In the genomic region with DNA sequence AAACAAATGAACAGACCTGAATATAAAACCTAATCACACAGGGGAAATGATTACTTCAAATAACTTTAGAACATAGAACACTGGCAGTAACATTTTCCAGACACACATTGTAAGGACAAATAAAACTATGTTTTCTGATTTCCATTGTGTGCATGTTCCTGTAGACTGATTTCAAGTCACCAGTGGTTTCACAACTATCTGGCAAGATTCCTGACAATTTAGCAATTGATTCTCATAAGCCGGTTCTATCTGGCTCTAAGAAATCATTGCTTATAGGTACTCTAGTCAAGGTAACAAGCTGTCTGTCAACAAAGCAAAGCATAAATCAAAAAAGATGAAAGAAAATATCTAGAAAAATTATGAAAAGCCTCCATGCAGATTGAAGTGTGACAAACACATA, we compare ENCODE assay signal across 28 cellular contexts. TPM values are rescaled to one million over a fixed set of nuclear protein-coding genes. Genes with fewer than 3 reads are reported as not detected.
DNase-seq lines count a peak whose midpoint lies in the region; ATAC-seq and TF ChIP-seq lines count a peak whose summit lies in the region.
"Had no signal": no experiment of that assay in that cellular context is flagged by ENCODE, and none has a peak within 500 bp of the region (broad histone marks: within the 10 kb centered on the region; RNA-seq: fewer than 3 reads in every experiment).

No MANE protein-coding gene starts in this region.

- H4K91ac ChIP-seq in mesenchymal stem cell (ENCODE audit: low read length) = no peak overlapping the region

- POLR2A ChIA-PET in MCF 10A (lab: Yijun Ruan, JAX) = interaction anchor here (0.9 to 2.6 kb wide), 3 partner anchors 20 to 144 kb away, joined by 3 to 13 read pairs (median 3); partner anchors contain the start of genes PCCA and ZIC2

- no peak overlapping the region for H3K4ac ChIP-seq in mesenchymal stem cell (ENCODE audit: low read depth in 1 of 2, low read length in 2 of 2)

- H4K8ac ChIP-seq in mesenchymal stem cell (ENCODE audit: low read length) = no peak overlapping the region

- no TSS peak for BruUV-seq in MCF 10A (replicated peaks; lab: Mats Ljungman, UMichigan)

- H2AFZ ChIP-seq in mesenchymal stem cell (ENCODE audit: low read depth, low read length) = no peak overlapping the region
- H2AFZ ChIP-seq: neural progenitor cell had no signal

- H3K9me3 ChIP-seq in breast epithelium = no peaks in the 10 kb centered on the region
- H3K9me3 ChIP-seq in mesenchymal stem cell (ENCODE audit: control insufficient read depth, low read length) = no peaks in the 10 kb centered on the region
- H3K9me3 ChIP-seq: psoas muscle had no signal

- no peaks in the 10 kb centered on the region for H3K79me1 ChIP-seq in mesenchymal stem cell (replicated peaks; ENCODE audit: low read length, poor library complexity, severe bottlenecking)

- no peak overlapping the region for H3K14ac ChIP-seq in mesenchymal stem cell (ENCODE audit: low read length in 2 of 2)

- TF ChIP-seq POLR2A in breast epithelium (IDR thresholded peaks at IDR 0.05) = no peak

- no peaks in the 10 kb centered on the region for H3K9me3 Mint-ChIP-seq in MCF 10A (ENCODE audit: unreplicated experiment)
- H3K9me3 Mint-ChIP-seq: activated T-cell treated with anti-CD3 and anti-CD28 coated beads, Interleukin-2, amount 50 U/mL, for 4 hours; neural progenitor cell had no signal

- DNase-seq in MCF 10A (ENCODE audit: unreplicated experiment) (peak; percentile 87), breast epithelium (ENCODE audit: low spot score in 2 of 2) (no peak), epithelial cell of prostate (ENCODE audit: low read depth, low spot score) (peak; percentile 14), left lobe of liver (ENCODE audit: low spot score) (no peak), stromal cell of bone marrow (ENCODE audit: low read depth) (peak; percentile 25), mesenchymal stem cell (no peak), OCI-M1 (lab: John Stamatoyannopoulos, UW) (no peak), NCI-H2107 treated with DMSO at 0.1 percent for 48 hours (lab: John Stamatoyannopoulos, UW; ENCODE audit: unreplicated experiment) (no peak)
- DNase-seq: activated CD4-positive, alpha-beta T cell treated with anti-CD3 and anti-CD28 coated beads for 48 hours; activated naive CD4-positive, alpha-beta T cell treated with Interleukin-2 at 50 U/mL for 16 hours; activated T-cell treated with anti-CD3 and anti-CD28 coated beads, Interleukin-2, amount 50 U/mL, for 4 hours; amniotic stem cell; DMS153; H7; hypothalamus; islet precursor cell; Kasumi-1; NCI-H1092; NCI-H1930; NCI-H446 treated with DMSO at 0.1 percent for 48 hours; psoas muscle; small intestine; stimulated activated CD4-positive, alpha-beta T cell treated with anti-CD3 and anti-CD28 coated beads, Interleukin-2, amount 100 ng/mL, for 24 hours had no signal

- no peak overlapping the region for H3K27ac ChIP-seq in breast epithelium
- H3K27ac ChIP-seq in epithelial cell of prostate = no peak overlapping the region
- no peak overlapping the region for H3K27ac ChIP-seq in mesenchymal stem cell (ENCODE audit: low read length, poor library complexity, severe bottlenecking)
- H3K27ac ChIP-seq: neural progenitor cell, psoas muscle, VCaP had no signal

- no peak overlapping the region for H3K4me3 Mint-ChIP-seq in MCF 10A (ENCODE audit: unreplicated experiment)
- H3K4me3 Mint-ChIP-seq: activated T-cell treated with anti-CD3 and anti-CD28 coated beads, Interleukin-2, amount 50 U/mL, for 4 hours; B cell; neural progenitor cell had no signal

- CTCF ChIA-PET in MCF 10A (lab: Yijun Ruan, JAX) = interaction anchor here (0.6 to 1.4 kb wide), 4 partner anchors 20 to 684 kb away, joined by 3 to 6 read pairs (median 4); partner anchors contain the start of gene PCCA

- no peak overlapping the region for H2BK120ac ChIP-seq in mesenchymal stem cell (ENCODE audit: low read depth, low read length)

- WGBS in mesenchymal stem cell = 100% methylated on average over 1 of the region's 1 CpG

- no peak overlapping the region for H3K18ac ChIP-seq in mesenchymal stem cell (ENCODE audit: low read depth in 1 of 2, low read length in 2 of 2)

- no peaks in the 10 kb centered on the region for H3K36me3 Mint-ChIP-seq in MCF 10A (ENCODE audit: insufficient read depth, unreplicated experiment)
- H3K36me3 Mint-ChIP-seq: neural progenitor cell had no signal

- H2BK12ac ChIP-seq in mesenchymal stem cell (ENCODE audit: low read length in 2 of 2) = no peak overlapping the region

- no peak overlapping the region for H3K23ac ChIP-seq in mesenchymal stem cell (ENCODE audit: low read length in 2 of 2)

- TF ChIP-seq CTCF in MCF 10A (IDR thresholded peaks at IDR 0.05; ENCODE audit: unreplicated experiment) (no peak), breast epithelium (IDR thresholded peaks at IDR 0.05) (no peak)

- H2AK5ac ChIP-seq in mesenchymal stem cell (ENCODE audit: low read length, severe bottlenecking) = no peak overlapping the region

- H3K27me3 ChIP-seq in breast epithelium (no peaks in the 10 kb centered on the region), mesenchymal stem cell (ENCODE audit: control insufficient read depth in 1 of 2, insufficient read depth in 1 of 2, low read length in 2 of 2) (no peaks in the 10 kb centered on the region)
- H3K27me3 ChIP-seq: neural progenitor cell had no signal

- peaks cover 11% of the 10 kb centered on the region for H3K4me1 Mint-ChIP-seq in MCF 10A (ENCODE audit: insufficient read depth, unreplicated experiment)
- H3K4me1 Mint-ChIP-seq: B cell, neural progenitor cell had no signal

- H2BK5ac ChIP-seq in mesenchymal stem cell (ENCODE audit: low read depth, low read length, poor library complexity, severe bottlenecking) = no peak overlapping the region

- intact Hi-C loops in MCF 10A (cut with micrococcal nuclease) = no loop called here
- intact Hi-C loops in breast epithelium (cut with DNase I; ENCODE audit: low total_unique reads) = no loop called here

- no peaks in the 10 kb centered on the region for H3K36me3 ChIP-seq in breast epithelium
- H3K36me3 ChIP-seq in mesenchymal stem cell (ENCODE audit: control insufficient read depth in 1 of 2, insufficient read depth in 2 of 2, low read depth in 1 of 2, low read length in 2 of 2) = no peaks in the 10 kb centered on the region
- H3K36me3 ChIP-seq: neural progenitor cell had no signal

- H3K27me3 Mint-ChIP-seq in MCF 10A (ENCODE audit: insufficient read depth, unreplicated experiment) = no peaks in the 10 kb centered on the region

- no peak overlapping the region for H2BK15ac ChIP-seq in mesenchymal stem cell (ENCODE audit: low read depth, poor library complexity, severe bottlenecking)

- no peak overlapping the region for H3K9ac ChIP-seq in mesenchymal stem cell (ENCODE audit: low read length)
- H3K9ac ChIP-seq: neural progenitor cell had no signal

- ATAC-seq in left lobe of liver = peak; percentile 68
- ATAC-seq: activated T-cell treated with anti-CD3 and anti-CD28 coated beads, Interleukin-2, amount 50 U/mL, for 4 hours; psoas muscle; Right ventricle myocardium inferior had no signal

- H3K4me1 ChIP-seq in breast epithelium = no peaks in the 10 kb centered on the region
- H3K4me1 ChIP-seq in mesenchymal stem cell (ENCODE audit: control insufficient read depth, insufficient read depth, low read depth, low read length) = no peaks in the 10 kb centered on the region
- H3K4me1 ChIP-seq: psoas muscle had no signal

- no peak overlapping the region for H3K4me2 ChIP-seq in mesenchymal stem cell (ENCODE audit: low read length, poor library complexity, severe bottlenecking)
- H3K4me2 ChIP-seq: neural progenitor cell had no signal

- no peak overlapping the region for H3K4me3 ChIP-seq in breast epithelium
- H3K4me3 ChIP-seq in mesenchymal stem cell (ENCODE audit: insufficient read depth in 1 of 2, low read depth in 1 of 2, low read length in 2 of 2) = no peak overlapping the region
- H3K4me3 ChIP-seq: lung, neural progenitor cell, psoas muscle had no signal

- peak overlapping the region; percentile 58 for H3K27ac Mint-ChIP-seq in MCF 10A (ENCODE audit: low read depth, unreplicated experiment)
- H3K27ac Mint-ChIP-seq: B cell, neural progenitor cell had no signal

RNA-seq across cellular contexts. Expression of gene PCCA, which starts 19.6 kb away (rescaled TPM):
- total RNA-seq in MCF 10A (2022) (20.6 and 23.4 TPM in 2 replicates), breast epithelium (10 to 100 TPM; 46.6 to 69.8 (median 64.7) TPM), left lobe of liver (83.5 TPM)
- polyA plus RNA-seq in mesenchymal stem cell (2013, experiment 1 of 2) = 16.8 TPM
- polyA plus RNA-seq in mesenchymal stem cell (2013, experiment 2 of 2) = 15.4 TPM

Comparison
In these comparisons a context has a peak if more than half of its experiments do, and no peak if none do; other contexts are left out.
1. DNase-seq: peak in MCF 10A (single experiment), epithelial cell of prostate (single experiment) and stromal cell of bone marrow (single experiment); none in breast epithelium (0 of 2), left lobe of liver (single experiment), mesenchymal stem cell (single experiment), OCI-M1 (single experiment) and NCI-H2107 treated with DMSO at 0.1 percent for 48 hours (single experiment).